19 cellular contexts compared by ENCODE assay signal in genomic region chr16:84120023-84120422, GRCh38. TPM values are rescaled to one million over a fixed set of nuclear protein-coding genes. Genes with fewer than 3 reads are reported as not detected.
"Had no signal": no experiment of that assay in that cellular context is flagged by ENCODE, and none has a peak within 500 bp of the region (broad histone marks: within the 10 kb centered on the region; RNA-seq: fewer than 3 reads in every experiment).

No MANE protein-coding gene starts in this region.

- H3K9me3 Mint-ChIP-seq: memory B cell, mesothelial cell of epicardium, natural killer cell had no signal

- H3K9me3 ChIP-seq: left ventricle myocardium inferior, lower lobe of right lung, right atrium auricular region, uterus had no signal

- H3K27me3 Mint-ChIP-seq: memory B cell had no signal

- H3K27ac ChIP-seq: dorsolateral prefrontal cortex, hepatocyte, left ventricle myocardium inferior, lower lobe of right lung, right atrium auricular region, uterus had no signal

- H3K36me3 Mint-ChIP-seq: natural killer cell had no signal

- H3K27ac Mint-ChIP-seq: memory B cell, mesothelial cell of epicardium, natural killer cell had no signal

- DNase-seq: cortex of kidney; dorsolateral prefrontal cortex; effector CD8-positive, alpha-beta T cell; foreskin melanocyte; head of caudate nucleus; kidney; left cardiac atrium; left ventricle myocardium inferior; lower lobe of right lung; natural killer cell; small intestine; stimulated activated CD4-positive, alpha-beta T cell treated with anti-CD3 and anti-CD28 coated beads, Interleukin-12 subunit alpha, Interleukin-12 subunit beta, amount 100 ng/mL, for 4 hours; stimulated activated naive CD4-positive, alpha-beta T cell treated with Interleukin-2 at 50 U/mL for 16 hours; uterus had no signal

- FAIRE-seq: kidney, small intestine had no signal

- H3K4me3 Mint-ChIP-seq: memory B cell, mesothelial cell of epicardium, natural killer cell had no signal

- H3K4me2 ChIP-seq: hepatocyte had no signal

- H3K27me3 ChIP-seq: dorsolateral prefrontal cortex, hepatocyte, right atrium auricular region, uterus had no signal

- H2AFZ ChIP-seq: hepatocyte had no signal

- H3K4me3 ChIP-seq: dorsolateral prefrontal cortex, hepatocyte, left ventricle myocardium inferior, lower lobe of right lung, right atrium auricular region, uterus had no signal

- ATAC-seq: left cardiac atrium, lower lobe of right lung, natural killer cell had no signal

- H3K36me3 ChIP-seq: uterus had no signal

RNA-seq across cellular contexts. Expression of gene DNAAF1, which starts 25.1 kb away (rescaled TPM):
- total RNA-seq: left cardiac atrium, myocyte had no signal
